ENCODE assay signal across 23 cellular contexts in the genomic region with DNA sequence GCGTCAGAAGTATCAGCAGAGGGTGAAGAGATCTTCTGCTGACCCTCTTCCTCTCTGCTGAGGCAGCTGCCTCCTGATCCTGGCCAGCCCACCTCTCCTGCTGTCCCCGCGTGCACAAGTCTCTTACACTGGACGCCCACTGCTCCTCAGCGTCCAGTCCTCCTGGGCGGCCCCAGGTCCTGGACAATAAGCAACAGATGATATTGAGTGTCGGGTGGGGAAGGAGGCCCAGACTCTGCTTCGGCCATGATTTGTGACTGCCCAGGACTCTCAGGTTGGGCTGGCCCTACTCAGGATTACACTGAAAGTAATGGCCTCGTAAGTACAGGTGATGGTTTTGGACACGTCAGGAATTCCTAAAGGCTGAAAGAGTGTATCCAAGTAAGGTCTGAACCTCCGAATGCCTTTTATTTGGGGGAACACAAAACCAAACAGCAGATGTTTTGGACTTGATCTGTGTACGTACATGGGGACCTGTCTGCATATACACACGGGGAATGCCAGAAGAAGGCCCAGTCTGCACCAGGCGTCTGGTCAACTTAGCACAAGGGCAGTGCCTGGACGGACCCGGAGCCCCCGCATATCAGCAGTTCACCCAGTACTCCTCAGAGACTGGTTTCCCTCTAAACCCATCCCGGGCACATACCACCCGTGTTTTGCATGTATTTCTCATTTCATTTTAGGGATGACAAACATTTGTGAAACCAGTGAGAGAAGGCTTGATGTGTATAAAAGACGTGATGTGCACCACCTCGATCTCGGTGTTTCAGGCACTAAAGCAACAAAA. TPM values are rescaled to one million over a fixed set of nuclear protein-coding genes. Genes with fewer than 3 reads are reported as not detected.
DNase-seq lines count a peak whose midpoint lies in the region; ATAC-seq, FAIRE-seq and TF ChIP-seq lines count a peak whose summit lies in the region.
"Had no signal": no experiment of that assay in that cellular context is flagged by ENCODE, and none has a peak within 500 bp of the region (broad histone marks: within the 10 kb centered on the region; RNA-seq: fewer than 3 reads in every experiment).

No MANE protein-coding gene starts in this region.

- SMC1A ChIA-PET in GM12878 (lab: Charles Lee; ENCODE audit: uncharacterized antibody, unreplicated experiment) = no interaction called here

- TF ChIP-seq CTCF in A673 (conservative IDR thresholded peaks at IDR 0.05; ENCODE audit: low read depth, low read length) (no peak), CD14-positive monocyte (IDR thresholded peaks at IDR 0.05) (no peak), GM12878 (IDR thresholded peaks at IDR 0.05 in 2 of 3, conservative IDR thresholded peaks at IDR 0.05 in 1 of 3; ENCODE audit: control insufficient read depth in 2 of 3, extremely low read depth in 1 of 3, insufficient read depth in 1 of 3, low read depth in 3 of 3, low read length in 3 of 3) (no peak), nephron (IDR thresholded peaks at IDR 0.05; ENCODE audit: unreplicated experiment in 3 of 3) (no peak)

- FAIRE-seq in GM12878 (lab: Jason Lieb, UNC) = no peak
- FAIRE-seq: GM18507 had no signal

- H3K27me3 Mint-ChIP-seq in CD14-positive monocyte (ENCODE audit: low read depth in 3 of 3) (no peaks in the 10 kb centered on the region), nephron (ENCODE audit: low read depth) (no peaks in the 10 kb centered on the region)
- H3K27me3 Mint-ChIP-seq in effector memory CD8-positive, alpha-beta T cell = no peaks in the 10 kb centered on the region
- H3K27me3 Mint-ChIP-seq: activated CD4-positive, alpha-beta T cell treated with anti-CD3 and anti-CD28 coated beads, Interleukin-2, amount 10 ng/mL, durations not matched to agents 24 days and 14 days; activated naive CD8-positive, alpha-beta T cell treated with anti-CD3 and anti-CD28 coated beads, Interleukin-2, amount 10 ng/mL, durations not matched to agents 7 days and 5 days; dendritic cell treated with granulocyte-macrophage colony-stimulating factor and Interleukin-4, amounts not matched to agents 40 ng/mL and 50 ng/mL, for 4 days; stimulated activated memory B cell treated with anti-CD40 and anti-IgM and Interleukin-4, amounts not matched to agents 10 μg/mL and 1 μg/mL and 100 μg/mL, for 72 hours; T-cell had no signal

- H3K4me1 ChIP-seq in A673 (ENCODE audit: insufficient read depth, low read length, poor library complexity, severe bottlenecking) = no peaks in the 10 kb centered on the region
- no peaks in the 10 kb centered on the region for H3K4me1 ChIP-seq in GM12878 (ENCODE audit: control insufficient read depth, insufficient read depth, low read length)
- H3K4me1 ChIP-seq: Caco-2 had no signal

- H3K4me3 ChIP-seq in A673 (ENCODE audit: low read depth, low read length, poor library complexity, severe bottlenecking) = no peak overlapping the region
- H3K4me3 ChIP-seq in GM12878 = no peak overlapping the region
- H3K4me3 ChIP-seq: gastroesophageal sphincter, mucosa of descending colon, tibial nerve had no signal

- H3K9me3 ChIP-seq in A673 (ENCODE audit: low read depth, low read length, poor library complexity, severe bottlenecking) = no peaks in the 10 kb centered on the region
- no peaks in the 10 kb centered on the region for H3K9me3 ChIP-seq in GM12878 (replicated peaks; ENCODE audit: control insufficient read depth, insufficient read depth, low read length)
- H3K9me3 ChIP-seq: Caco-2, gastroesophageal sphincter, mucosa of descending colon, tibial nerve had no signal

- H3K36me3 Mint-ChIP-seq in CD14-positive monocyte = peaks cover 89 to 98% of the 10 kb centered on the region in 2 donors
- peaks cover 94% of the 10 kb centered on the region for H3K36me3 Mint-ChIP-seq in nephron (ENCODE audit: low read depth)
- H3K36me3 Mint-ChIP-seq in effector memory CD8-positive, alpha-beta T cell (ENCODE audit: insufficient read depth) = peaks cover 90% of the 10 kb centered on the region

- H3K9me3 Mint-ChIP-seq in CD14-positive monocyte (peaks cover 0 to 2% (median 0%) of the 10 kb centered on the region in 7 donors), nephron (no peaks in the 10 kb centered on the region)
- no peaks in the 10 kb centered on the region for H3K9me3 Mint-ChIP-seq in effector memory CD8-positive, alpha-beta T cell
- H3K9me3 Mint-ChIP-seq: activated CD4-positive, alpha-beta T cell treated with anti-CD3 and anti-CD28 coated beads, Interleukin-2, amount 10 ng/mL, durations not matched to agents 24 days and 14 days; activated naive CD8-positive, alpha-beta T cell treated with anti-CD3 and anti-CD28 coated beads, Interleukin-2, amount 10 ng/mL, durations not matched to agents 7 days and 5 days; dendritic cell treated with granulocyte-macrophage colony-stimulating factor and Interleukin-4, amounts not matched to agents 40 ng/mL and 50 ng/mL, for 4 days; stimulated activated memory B cell treated with anti-CD40 and anti-IgM and Interleukin-4, amounts not matched to agents 10 μg/mL and 1 μg/mL and 100 μg/mL, for 72 hours; T-cell had no signal

- no peaks in the 10 kb centered on the region for H4K20me1 ChIP-seq in GM12878 (ENCODE audit: control insufficient read depth, insufficient read depth)

- H3K4me3 Mint-ChIP-seq in CD14-positive monocyte (no peak overlapping the region), nephron (no peak overlapping the region)
- no peak overlapping the region for H3K4me3 Mint-ChIP-seq in effector memory CD8-positive, alpha-beta T cell
- H3K4me3 Mint-ChIP-seq: activated CD4-positive, alpha-beta T cell treated with anti-CD3 and anti-CD28 coated beads, Interleukin-2, amount 10 ng/mL, durations not matched to agents 24 days and 14 days; activated naive CD8-positive, alpha-beta T cell treated with anti-CD3 and anti-CD28 coated beads, Interleukin-2, amount 10 ng/mL, durations not matched to agents 7 days and 5 days; dendritic cell treated with granulocyte-macrophage colony-stimulating factor and Interleukin-4, amounts not matched to agents 40 ng/mL and 50 ng/mL, for 4 days; stimulated activated memory B cell treated with anti-CD40 and anti-IgM and Interleukin-4, amounts not matched to agents 10 μg/mL and 1 μg/mL and 100 μg/mL, for 72 hours; T-cell had no signal

- ATAC-seq in GM12878 = no peak
- no peak for ATAC-seq in HG03342 (IDR thresholded peaks at IDR 0.05; ENCODE audit: unreplicated experiment)
- ATAC-seq in effector memory CD8-positive, alpha-beta T cell (replicated peaks) = no peak
- no peak for ATAC-seq in sciatic nerve
- ATAC-seq: gastroesophageal sphincter; left cardiac atrium; mucosa of descending colon; right cardiac atrium; stimulated activated memory B cell treated with anti-CD40 and anti-IgM and Interleukin-4, amounts not matched to agents 10 μg/mL and 1 μg/mL and 100 μg/mL, for 72 hours; T-cell had no signal

- H3K36me3 ChIP-seq in A673 (ENCODE audit: insufficient read depth, low read length, poor library complexity, severe bottlenecking) (peaks cover 37% of the 10 kb centered on the region), GM12878 (ENCODE audit: control insufficient read depth in 2 of 2, insufficient read depth in 2 of 2, low read length in 1 of 2) (peaks cover 35 to 52% of the 10 kb centered on the region in 2 experiments)

- H2AFZ ChIP-seq in GM12878 (ENCODE audit: control insufficient read depth, low read depth, low read length) = no peak overlapping the region

- H3K79me2 ChIP-seq in GM12878 (ENCODE audit: control insufficient read depth, insufficient read depth, low read length) = no peaks in the 10 kb centered on the region

- no peak for DNase-seq in A673 (ENCODE audit: low spot score)
- no peak for DNase-seq in CD14-positive monocyte (ENCODE audit: low spot score)
- DNase-seq in GM12878 (ENCODE audit: low read depth, low spot score) = no peak
- DNase-seq in effector memory CD8-positive, alpha-beta T cell = no peak
- DNase-seq in sciatic nerve (ENCODE audit: low spot score) = no peak
- DNase-seq: activated CD4-positive, alpha-beta T cell treated with anti-CD3 and anti-CD28 coated beads, Interleukin-2, amount 10 ng/mL, durations not matched to agents 24 days and 14 days; activated naive CD8-positive, alpha-beta T cell treated with anti-CD3 and anti-CD28 coated beads, Interleukin-2, amount 10 ng/mL, durations not matched to agents 7 days and 5 days; Caco-2; GOT3; Kasumi-1; left cardiac atrium; mucosa of descending colon; NCI-H1092 treated with DMSO at 0.1 percent for 48 hours; NCI-H524; T-cell had no signal

- peak; percentile 19; the same call in 1 of the 2 replicates for TF ChIP-seq POLR2A in GM12878 (IDR thresholded peaks at IDR 0.05; ENCODE audit: low read depth, low read length)

- CTCF ChIA-PET in A673 (lab: Charles Lee) (no interaction called here), GM12878 (lab: Yijun Ruan, JAX) (no interaction called here)

- POLR2A ChIA-PET in A673 (lab: Charles Lee; ENCODE audit: low non-redundant PET) = no interaction called here
- POLR2A ChIA-PET in GM12878 (lab: Charles Lee) = no interaction called here

- no peak for TF ChIP-seq RAD21 in GM12878 (IDR thresholded peaks at IDR 0.05; ENCODE audit: insufficient read depth, low read depth, low read length)

- RAD21 ChIA-PET in GM12878 (lab: Charles Lee; ENCODE audit: unreplicated experiment) = no interaction called here

- H3K27ac Mint-ChIP-seq in CD14-positive monocyte = peak overlapping the region in 4 of 7 donors; percentile 13 to 64 (median 40)
- peak overlapping the region in 2 of 3 experiments; percentile 40 to 44 for H3K27ac Mint-ChIP-seq in nephron
- H3K27ac Mint-ChIP-seq in effector memory CD8-positive, alpha-beta T cell = peak overlapping the region in 1 of 2 donors; percentile 65
- H3K27ac Mint-ChIP-seq: activated CD4-positive, alpha-beta T cell treated with anti-CD3 and anti-CD28 coated beads, Interleukin-2, amount 10 ng/mL, durations not matched to agents 24 days and 14 days; activated naive CD8-positive, alpha-beta T cell treated with anti-CD3 and anti-CD28 coated beads, Interleukin-2, amount 10 ng/mL, durations not matched to agents 7 days and 5 days; dendritic cell treated with granulocyte-macrophage colony-stimulating factor and Interleukin-4, amounts not matched to agents 40 ng/mL and 50 ng/mL, for 4 days; stimulated activated memory B cell treated with anti-CD40 and anti-IgM and Interleukin-4, amounts not matched to agents 10 μg/mL and 1 μg/mL and 100 μg/mL, for 72 hours; T-cell had no signal

- H3K27me3 ChIP-seq in A673 (replicated peaks; ENCODE audit: insufficient read depth, low read depth, low read length, poor library complexity) (no peaks in the 10 kb centered on the region), GM12878 (replicated peaks in 1 of 2; ENCODE audit: control insufficient read depth in 2 of 2, insufficient read depth in 2 of 2, low read length in 1 of 2) (no peaks in the 10 kb centered on the region)
- H3K27me3 ChIP-seq: gastroesophageal sphincter, tibial nerve had no signal

- in situ Hi-C loops in GM12878 (cut with MboI) = no loop called here

- no peak overlapping the region for H3K9ac ChIP-seq in GM12878 (ENCODE audit: control insufficient read depth, insufficient read depth, low read length)

- no peak overlapping the region for H3K4me2 ChIP-seq in GM12878 (ENCODE audit: control insufficient read depth, insufficient read depth)

- TF ChIP-seq EP300 in GM12878 (IDR thresholded peaks at IDR 0.05; ENCODE audit: borderline replicate concordance in 1 of 2, control insufficient read depth in 1 of 2, low read depth in 2 of 2, low read length in 2 of 2) = no peak

- whole genome bisulfite sequencing in GM12878 (ENCODE audit: insufficient coverage, insufficient replicate concordance, low lambda C conversion rate, missing lambda C conversion rate) = 94% methylated on average over 22 of the region's 22 CpGs

- BruUV-seq in A673 (replicated peaks; lab: Mats Ljungman, UMichigan) (TSS peak; percentile 11), GM12878 (replicated peaks; lab: Mats Ljungman, UMichigan) (TSS peak; percentile 8)

- H3K4me1 Mint-ChIP-seq in CD14-positive monocyte = no peaks in the 10 kb centered on the region
- H3K4me1 Mint-ChIP-seq in nephron = peaks cover 66% of the 10 kb centered on the region
- H3K4me1 Mint-ChIP-seq in effector memory CD8-positive, alpha-beta T cell (ENCODE audit: low read depth in 2 of 2) = peaks cover 7 to 11% of the 10 kb centered on the region in 2 donors
- H3K4me1 Mint-ChIP-seq: activated naive CD8-positive, alpha-beta T cell treated with anti-CD3 and anti-CD28 coated beads, Interleukin-2, amount 10 ng/mL, durations not matched to agents 7 days and 5 days; stimulated activated memory B cell treated with anti-CD40 and anti-IgM and Interleukin-4, amounts not matched to agents 10 μg/mL and 1 μg/mL and 100 μg/mL, for 72 hours had no signal

- intact Hi-C loops in A673 (cut with micrococcal nuclease; ENCODE audit: unreplicated experiment) (no loop called here), CD14-positive monocyte (cut with micrococcal nuclease) (no loop called here), GM12878 (cut with micrococcal nuclease; ENCODE audit: unreplicated experiment) (loop anchor here (5.0 kb wide), 1 partner anchor 47 kb away; the partner anchor contains the start of gene KLHL25), sciatic nerve (cut with DNase I) (no loop called here)

- H3K27ac ChIP-seq in A673 (ENCODE audit: low read depth, low read length, poor library complexity, severe bottlenecking) (no peak overlapping the region), GM12878 (ENCODE audit: control insufficient read depth, insufficient read depth) (no peak overlapping the region)
- H3K27ac ChIP-seq: tibial nerve had no signal

RNA-seq across cellular contexts. Expression of gene KLHL25, which starts 49.9 kb away (rescaled TPM):
- total RNA-seq in A673 (2021) = 11.5 and 12.7 TPM in 2 replicates
- polyA plus RNA-seq in CD14-positive monocyte = under 1 TPM; 0.27 to 0.40 TPM
- total RNA-seq in GM12878 (2013; cell fraction: nucleolus; rRNA removed) = 10.9 and 13.4 TPM in 2 replicates
- 2.1 and 2.9 TPM in 2 replicates for total RNA-seq in GM12878 (2014; rRNA removed)
- total RNA-seq in GM12878 (2014; rRNA removed; fragmentation: Illumina TruSeq; extraction: Trizol) = 1.2 and 1.5 TPM in 2 replicates
- 2.5 and 2.7 TPM in 2 replicates for total RNA-seq in GM12878 (2021)
- polyA plus RNA-seq in GM12878 (2011; ENCODE audit: low read depth) = 0.52 TPM
- polyA plus RNA-seq in GM12878 (2011; rRNA removed) = 0.89 and 2.4 TPM in 2 replicates
- polyA plus RNA-seq in GM12878 (2011; cell fraction: cytosol; rRNA removed) = 3.2 and 4.9 TPM in 2 replicates
- polyA plus RNA-seq in GM12878 (2011; cell fraction: nucleus; rRNA removed) = 7.3 and 12.1 TPM in 2 replicates
- 0.95 and 1.3 TPM in 2 replicates for polyA plus RNA-seq in GM12878 (2012)
- polyA plus RNA-seq in GM12878 (2014; fragmentation: Illumina TruSeq; extraction: Trizol) = 0.19 and 1.1 TPM in 2 replicates
- polyA plus RNA-seq in GM12878 (2014; fragmentation: Nextera tagmentation; extraction: Ambion mirVana) = under 1 TPM in 1 of 2 experiments, not detected in 1; 0.04 TPM
- 3.0 and 3.1 TPM in 2 replicates for polyA plus RNA-seq in GM12878 (2014; rRNA removed)
- polyA plus RNA-seq in GM12878 (2016; fragmentation: Nextera tagmentation; extraction: Ambion mirVana) = 1 to 10 TPM; 2.0 to 2.1 TPM
- polyA minus RNA-seq in GM12878 (2011; rRNA and poly(A)+ RNA removed) = 2.0 and 4.1 TPM in 2 replicates
- polyA minus RNA-seq in GM12878 (2011; cell fraction: cytosol; rRNA and poly(A)+ RNA removed) = 1.8 and 2.3 TPM in 2 replicates
- 2.8 and 5.5 TPM in 2 replicates for polyA minus RNA-seq in GM12878 (2011; cell fraction: nucleus; rRNA and poly(A)+ RNA removed)
- 6.2 TPM for total RNA-seq in sciatic nerve
